Comparison of ENCODE assay signal across 8 cellular contexts in the genomic region with DNA sequence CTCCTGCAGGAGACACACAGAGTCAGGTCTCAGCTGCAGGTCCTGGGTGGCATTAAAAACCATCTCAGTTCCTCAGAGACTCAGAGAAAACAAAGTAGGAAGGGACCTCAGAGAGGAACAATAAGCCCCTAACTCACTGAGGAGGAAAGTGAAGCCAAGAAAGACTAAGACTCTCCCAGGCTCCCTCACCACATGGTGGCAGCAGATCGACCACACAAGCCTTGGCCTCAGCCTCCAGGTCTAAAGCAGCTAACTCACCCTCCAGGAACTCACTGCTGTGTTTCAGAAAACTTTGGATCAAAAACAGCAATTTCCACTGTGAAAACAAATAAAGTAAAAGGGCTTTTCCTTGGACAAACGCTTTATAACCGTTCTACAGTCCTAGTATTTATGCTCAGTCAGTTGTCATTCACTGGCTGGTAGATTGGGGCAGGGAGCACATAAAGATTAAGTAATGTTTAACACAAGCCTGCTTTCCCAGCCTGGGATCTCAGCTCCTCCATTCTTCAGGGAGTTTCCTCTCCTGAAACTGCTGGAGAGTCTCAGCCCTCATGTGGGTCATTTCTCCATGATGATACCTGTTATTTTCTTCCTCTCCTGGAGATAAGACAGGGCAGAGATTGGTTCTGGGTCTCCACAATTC.
DNase-seq lines count a peak whose midpoint lies in the region; ATAC-seq and TF ChIP-seq lines count a peak whose summit lies in the region.
"Not testable (repeated sequence)": the region's sequence is repeated elsewhere in the genome, so short reads cannot be mapped to it uniquely, and the experiment has no call there.

No MANE protein-coding gene starts in this region.

- peak overlapping the region; percentile 56 for H3K27ac Mint-ChIP-seq in dendritic cell treated with granulocyte-macrophage colony-stimulating factor and Interleukin-4, amounts not matched to agents 40 ng/mL and 50 ng/mL, for 4 days

- H3K4me3 Mint-ChIP-seq in dendritic cell treated with granulocyte-macrophage colony-stimulating factor and Interleukin-4, amounts not matched to agents 40 ng/mL and 50 ng/mL, for 4 days, result not testable (repeated sequence)

- ATAC-seq in psoas muscle, result not testable (repeated sequence)

- not testable (repeated sequence) for H3K4me1 ChIP-seq in psoas muscle

- H3K9me3 ChIP-seq in psoas muscle, result not testable (repeated sequence)

- H3K27me3 Mint-ChIP-seq in dendritic cell treated with granulocyte-macrophage colony-stimulating factor and Interleukin-4, amounts not matched to agents 40 ng/mL and 50 ng/mL, for 4 days, result peaks cover 37% of the 10 kb centered on the region

- H3K27me3 ChIP-seq in psoas muscle (ENCODE audit: insufficient read depth in 3 of 3, low read length in 2 of 3), result peaks cover 0 to 17% (median 6%) of the 10 kb centered on the region in 3 donors

- not testable (repeated sequence) for DNase-seq in AG04449 (ENCODE audit: low read depth, low spot score); psoas muscle
- peak; percentile 6 for DNase-seq in GM04504 (ENCODE audit: low read depth)
- peak; percentile 22 to 25 for DNase-seq in Kasumi-1 (lab: John Stamatoyannopoulos, UW)
- DNase-seq in RPMI8226, result peak; percentile 37
- peak; percentile 37 to 43 for DNase-seq in activated T-cell treated with anti-CD3 and anti-CD28 coated beads, Interleukin-2, amount 50 U/mL, for 48 hours
- peak; percentile 53 for DNase-seq in iris pigment epithelial cell (ENCODE audit: low read depth)

- CTCF ChIA-PET in AG04449 (lab: Yijun Ruan, JAX), result interaction anchor here (0.6 to 1.2 kb wide), 2 partner anchors 11 to 13 kb away, joined by 3 read pairs; no protein-coding TSS in a partner anchor

- not testable (repeated sequence) for H3K36me3 Mint-ChIP-seq in dendritic cell treated with granulocyte-macrophage colony-stimulating factor and Interleukin-4, amounts not matched to agents 40 ng/mL and 50 ng/mL, for 4 days (ENCODE audit: low read depth)

- intact Hi-C loops in dendritic cell treated with granulocyte-macrophage colony-stimulating factor and Interleukin-4, amounts not matched to agents 40 ng/mL and 50 ng/mL, for 4 days (cut with micrococcal nuclease); psoas muscle (cut with DNase I): not testable (repeated sequence)

- peaks cover 11% of the 10 kb centered on the region for H3K4me1 Mint-ChIP-seq in dendritic cell treated with granulocyte-macrophage colony-stimulating factor and Interleukin-4, amounts not matched to agents 40 ng/mL and 50 ng/mL, for 4 days (ENCODE audit: low read depth)

- not testable (repeated sequence) for H3K4me3 ChIP-seq in AG04449 (ENCODE audit: low read depth, low read length); psoas muscle

- not testable (repeated sequence) for H3K27ac ChIP-seq in psoas muscle

- not testable (repeated sequence) for H3K36me3 ChIP-seq in psoas muscle (ENCODE audit: insufficient read depth in 1 of 2, low read depth in 1 of 2)

- not testable (repeated sequence) for H3K9me3 Mint-ChIP-seq in dendritic cell treated with granulocyte-macrophage colony-stimulating factor and Interleukin-4, amounts not matched to agents 40 ng/mL and 50 ng/mL, for 4 days

- POLR2A ChIA-PET in AG04449 (lab: Yijun Ruan, JAX), result not testable (repeated sequence)

- TF ChIP-seq CTCF in AG04449 (IDR thresholded peaks at IDR 0.05; ENCODE audit: insufficient read depth, low read length, missing control alignments) (peak; percentile 50), psoas muscle (IDR thresholded peaks at IDR 0.05) (peak; percentile 29)

- 5 to 13% (median 9%) methylated on average over 3 of the region's 3 CpGs for WGBS in psoas muscle, 3 donors
